19 cellular contexts compared by ENCODE assay signal in the genomic region with DNA sequence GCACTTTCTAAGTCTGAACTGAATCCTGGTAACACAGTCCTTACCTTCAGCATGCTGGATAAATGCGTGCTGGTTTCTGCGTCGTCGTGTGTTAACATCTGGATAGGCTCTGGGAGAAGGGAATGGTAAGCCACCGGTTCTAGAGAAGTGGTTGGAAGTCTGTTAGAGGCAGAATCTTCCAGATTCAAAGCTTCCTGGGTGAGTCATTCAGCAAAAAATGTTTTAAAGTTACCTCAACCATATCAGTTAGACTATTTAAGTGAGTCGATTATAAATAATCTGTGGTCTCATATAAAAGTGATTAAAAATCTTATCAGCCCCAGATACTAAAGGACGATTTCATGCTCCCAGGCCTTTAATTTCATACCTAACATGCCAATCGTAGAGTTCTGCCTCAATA.
DNase-seq lines count a peak whose midpoint lies in the region; ATAC-seq and TF ChIP-seq lines count a peak whose summit lies in the region.
"Had no signal": no experiment of that assay in that cellular context is flagged by ENCODE, and none has a peak within 500 bp of the region (broad histone marks: within the 10 kb centered on the region; RNA-seq: fewer than 3 reads in every experiment).

No MANE protein-coding gene starts in this region.

- no peak overlapping the region for H3K27ac Mint-ChIP-seq in effector memory CD8-positive, alpha-beta T cell
- H3K27ac Mint-ChIP-seq: B cell, CD14-positive monocyte, HFFc6, IgD-negative memory B cell had no signal

- no peak overlapping the region for H2BK15ac ChIP-seq in neuronal stem cell (ENCODE audit: low read length)

- no peak overlapping the region for H2BK12ac ChIP-seq in neuronal stem cell (ENCODE audit: low read length)

- H3K4ac ChIP-seq in neuronal stem cell (ENCODE audit: low read length), result no peak overlapping the region

- no peaks in the 10 kb centered on the region for H3K27me3 ChIP-seq in neuronal stem cell (ENCODE audit: control insufficient read depth in 3 of 3, insufficient read depth in 3 of 3, low read depth in 1 of 3, low read length in 3 of 3)
- peaks cover 0 to 15% of the 10 kb centered on the region in 2 donors for H3K27me3 ChIP-seq in left lung

- H3K27ac ChIP-seq in neuronal stem cell (replicated peaks; ENCODE audit: low read length) (no peak overlapping the region), left lung (no peak overlapping the region)

- no peak overlapping the region for H2AK5ac ChIP-seq in neuronal stem cell (ENCODE audit: low read depth, low read length)

- no peak overlapping the region for H2BK120ac ChIP-seq in neuronal stem cell (ENCODE audit: low read depth, low read length)

- no peak overlapping the region for H2BK5ac ChIP-seq in neuronal stem cell (ENCODE audit: low read length)

- no peak overlapping the region for H3K18ac ChIP-seq in neuronal stem cell (ENCODE audit: low read length)

- ATAC-seq in HG03039 (IDR thresholded peaks at IDR 0.05; ENCODE audit: unreplicated experiment) (no peak), left lung (no peak)
- no peak for ATAC-seq in effector memory CD8-positive, alpha-beta T cell (replicated peaks)
- ATAC-seq: SK-N-SH treated with all-trans-retinoic acid at 6 μM for 48 hours had no signal

- TF ChIP-seq CTCF in left lung (IDR thresholded peaks at IDR 0.05), result no peak

- H3K23ac ChIP-seq in neuronal stem cell (ENCODE audit: low read depth, low read length, poor library complexity), result no peak overlapping the region

- no peak overlapping the region for H2AFZ ChIP-seq in neuronal stem cell (ENCODE audit: low read length)

- H3K4me1 ChIP-seq in neuronal stem cell (ENCODE audit: control insufficient read depth in 2 of 2, insufficient read depth in 1 of 2, low read depth in 1 of 2, low read length in 2 of 2) (peaks cover 2% of the 10 kb centered on the region in 2 donors), left lung (peaks cover 0 to 8% of the 10 kb centered on the region in 2 donors)

- no CpG with 5 or more reads among the region's 8 CpGs for WGBS in neuronal stem cell (ENCODE audit: extremely low coverage in 2 of 2, insufficient read length in 2 of 2, insufficient replicate concordance in 1 of 2), 2 donors

- H3K9me3 ChIP-seq in neuronal stem cell (replicated peaks in 1 of 2; ENCODE audit: control insufficient read depth in 2 of 2, insufficient read depth in 1 of 2, low read depth in 1 of 2, low read length in 2 of 2) (no peaks in the 10 kb centered on the region), left lung (no peaks in the 10 kb centered on the region)

- DNase-seq in EH (ENCODE audit: low read depth) (peak; percentile 19), M059J (ENCODE audit: low read depth) (peak; percentile 39), amniotic epithelial cell (ENCODE audit: low read depth) (peak; percentile 37), neuronal stem cell (ENCODE audit: low spot score) (no peak), left lung (no peak)
- DNase-seq in effector memory CD8-positive, alpha-beta T cell, result no peak
- no peak for DNase-seq in stimulated activated CD4-positive, alpha-beta T cell treated with anti-CD3 and anti-CD28 coated beads, Interleukin-2, amount 100 ng/mL, for 24 hours
- DNase-seq: H9, HFFc6, NCI-H1694, NCI-H2081 treated with DMSO at 0.1 percent for 48 hours, NCI-H2171 treated with DMSO at 0.1 percent for 48 hours, NCI-H446, NCI-H526 had no signal

- no peaks in the 10 kb centered on the region for H3K9me3 Mint-ChIP-seq in effector memory CD8-positive, alpha-beta T cell
- H3K9me3 Mint-ChIP-seq: CD14-positive monocyte, H9, HFFc6, IgD-negative memory B cell had no signal

- no peak overlapping the region for H3K9ac ChIP-seq in neuronal stem cell (ENCODE audit: low read depth, low read length, poor library complexity)

- no peaks in the 10 kb centered on the region for H3K36me3 Mint-ChIP-seq in effector memory CD8-positive, alpha-beta T cell (ENCODE audit: insufficient read depth)
- H3K36me3 Mint-ChIP-seq: CD14-positive monocyte, IgD-negative memory B cell had no signal

- H3K79me1 ChIP-seq in neuronal stem cell (ENCODE audit: low read depth, low read length), result no peaks in the 10 kb centered on the region

- no peak overlapping the region for H4K91ac ChIP-seq in neuronal stem cell (ENCODE audit: low read depth, low read length, poor library complexity)

- H3K27me3 Mint-ChIP-seq in effector memory CD8-positive, alpha-beta T cell, result peaks cover 34 to 48% of the 10 kb centered on the region in 2 donors

- intact Hi-C loops in left lung (cut with DNase I), result no loop called here

- H3K4me3 Mint-ChIP-seq in effector memory CD8-positive, alpha-beta T cell, result no peak overlapping the region
- H3K4me3 Mint-ChIP-seq: B cell, CD14-positive monocyte, H9, HFFc6, IgD-negative memory B cell had no signal

- H3K14ac ChIP-seq in neuronal stem cell (ENCODE audit: low read length), result no peak overlapping the region

- H3K4me3 ChIP-seq in neuronal stem cell (ENCODE audit: low read length in 2 of 2), result no peak overlapping the region
- H3K4me3 ChIP-seq in left lung, result no peak overlapping the region

- H3K4me1 Mint-ChIP-seq in effector memory CD8-positive, alpha-beta T cell (ENCODE audit: low read depth in 2 of 2), result peaks cover 0 to 4% of the 10 kb centered on the region in 2 donors

- H3K36me3 ChIP-seq in neuronal stem cell (replicated peaks in 1 of 2; ENCODE audit: control insufficient read depth in 2 of 2, insufficient read depth in 2 of 2, low read length in 2 of 2) (no peaks in the 10 kb centered on the region), left lung (no peaks in the 10 kb centered on the region)

- no peak overlapping the region for H3K4me2 ChIP-seq in neuronal stem cell (ENCODE audit: insufficient read depth, low read length, poor library complexity, severe bottlenecking)

- peak overlapping the region; percentile 49 for H4K8ac ChIP-seq in neuronal stem cell (ENCODE audit: low read depth, low read length)

Comparison
In these comparisons a context has a peak if more than half of its experiments do, and no peak if none do; other contexts are left out.
1. DNase-seq: peak in EH (single experiment), M059J (single experiment) and amniotic epithelial cell (single experiment); none in neuronal stem cell (single experiment), effector memory CD8-positive, alpha-beta T cell (0 of 3), stimulated activated CD4-positive, alpha-beta T cell treated with anti-CD3 and anti-CD28 coated beads, Interleukin-2, amount 100 ng/mL, for 24 hours (0 of 2) and left lung (0 of 2).